Comparison of ENCODE assay signal across 8 cellular contexts in the genomic region with DNA sequence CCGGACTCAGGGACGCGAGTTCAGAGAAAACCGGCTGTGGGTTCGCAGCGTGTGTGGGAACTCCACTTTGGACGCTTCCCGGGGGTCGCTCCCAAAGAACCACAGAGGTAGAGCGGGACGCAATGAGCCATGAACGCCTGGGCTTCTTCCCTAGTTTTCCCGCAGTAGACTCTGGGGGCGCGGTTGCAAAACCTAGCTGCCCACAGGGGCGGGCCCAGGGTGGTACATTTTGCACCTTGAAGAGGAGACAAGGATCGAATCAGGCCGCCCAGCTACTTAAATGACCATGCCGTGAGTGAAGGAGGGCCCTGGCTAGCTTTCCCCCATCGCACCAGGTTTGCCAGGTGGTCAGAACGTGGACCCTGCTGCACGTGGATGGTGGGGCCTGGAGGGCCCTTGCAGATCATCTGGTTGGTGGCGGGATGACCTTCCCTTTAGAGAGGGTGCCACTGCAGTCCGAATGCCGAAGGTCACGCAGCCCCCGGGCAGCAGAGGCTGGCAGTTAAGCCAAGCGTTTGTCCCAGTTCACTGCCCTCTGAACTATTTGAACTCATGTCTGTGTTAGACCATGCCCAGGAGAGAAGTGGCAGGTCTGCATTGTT. TPM values are rescaled to one million over a fixed set of nuclear protein-coding genes. Genes with fewer than 3 reads are reported as not detected.
DNase-seq lines count a peak whose midpoint lies in the region; ATAC-seq and TF ChIP-seq lines count a peak whose summit lies in the region.

No MANE protein-coding gene starts in this region.

- no peak for TF ChIP-seq POLR2A in breast epithelium (IDR thresholded peaks at IDR 0.05)
- TF ChIP-seq POLR2A in suprapubic skin (IDR thresholded peaks at IDR 0.05): no peak

- H3K36me3 ChIP-seq in breast epithelium (no peaks in the 10 kb centered on the region), suprapubic skin (no peaks in the 10 kb centered on the region)

- no peaks in the 10 kb centered on the region for H3K4me1 ChIP-seq in breast epithelium
- peaks cover 12% of the 10 kb centered on the region for H3K4me1 ChIP-seq in suprapubic skin

- WGBS in suprapubic skin: 22% methylated on average over 6 of the region's 28 CpGs

- TF ChIP-seq EP300 in suprapubic skin (IDR thresholded peaks at IDR 0.05): no peak

- H3K9me3 ChIP-seq in breast epithelium (no peaks in the 10 kb centered on the region), suprapubic skin (no peaks in the 10 kb centered on the region)

- H3K27me3 ChIP-seq in breast epithelium (no peaks in the 10 kb centered on the region), suprapubic skin (no peaks in the 10 kb centered on the region)

- no peak for TF ChIP-seq CTCF in breast epithelium (IDR thresholded peaks at IDR 0.05)
- TF ChIP-seq CTCF in suprapubic skin (IDR thresholded peaks at IDR 0.05): no peak

- H3K27ac ChIP-seq in breast epithelium (peak overlapping the region; percentile 94 to 98), suprapubic skin (peak overlapping the region; percentile 96)

- H3K4me3 ChIP-seq in GM08714 (ENCODE audit: low read length) (peak overlapping the region; percentile 69; the same call in 1 of the 2 replicates), breast epithelium (peak overlapping the region; percentile 65 to 77 (median 76)), suprapubic skin (peak overlapping the region; percentile 93)

- DNase-seq in NCI-H1930 (lab: John Stamatoyannopoulos, UW) (peak; percentile 8 to 42), breast epithelium (ENCODE audit: low spot score in 2 of 2) (peak in 1 of 2 donors; percentile 18), left colon (peak in 1 of 2 donors; percentile 30), suprapubic skin (ENCODE audit: low spot score in 2 of 2) (peak in 1 of 2 donors; percentile 65), posterior vena cava (ENCODE audit: low spot score) (no peak)

- ATAC-seq in left colon: peak; percentile 16
- ATAC-seq in esophagus mucosa: no peak
- no peak for ATAC-seq in HG03457 (IDR thresholded peaks at IDR 0.05; ENCODE audit: unreplicated experiment)

- intact Hi-C loops in breast epithelium (cut with DNase I; ENCODE audit: low total_unique reads): no loop called here
- intact Hi-C loops in left colon (cut with DNase I, micrococcal nuclease): no loop called here
- intact Hi-C loops in posterior vena cava (cut with DNase I): no loop called here

RNA-seq across cellular contexts. Expression of a gene that starts 0.6 kb away (rescaled TPM):
- 10 to 100 TPM; 14.4 to 36.0 (median 17.8) TPM for total RNA-seq in breast epithelium
- 10 to 100 TPM; 33.6 to 34.1 TPM for total RNA-seq in left colon
- 10 to 100 TPM; 20.9 to 55.5 (median 25.2) TPM for total RNA-seq in suprapubic skin
- total RNA-seq in esophagus mucosa: 23.9 TPM
- total RNA-seq in posterior vena cava: 10 to 100 TPM; 11.9 to 14.4 TPM
